In genomic region chr11:77637345-77638165, GRCh38 we compare ENCODE assay signal across 8 cellular contexts. TPM values are rescaled to one million over a fixed set of nuclear protein-coding genes. Genes with fewer than 3 reads are reported as not detected.
DNase-seq lines count a peak whose midpoint lies in the region; ATAC-seq and TF ChIP-seq lines count a peak whose summit lies in the region.

TSS of gene CLNS1A (minus strand) at chr11:77637794. CDS start at chr11:77637714, 80 bp downstream.

- ATAC-seq in foreskin keratinocyte, result peak; percentile 98

- peak within 1 kb of the TSS; percentile 86 for H3K9ac ChIP-seq in neural progenitor cell

- DNase-seq in ELF-1 (ENCODE audit: low read depth, low spot score) (peak; percentile 92), H7 (peak; percentile 86), M059J (ENCODE audit: low read depth) (peak; percentile 91), SIG-M5 (lab: John Stamatoyannopoulos, UW) (peak; percentile 83), activated gamma-delta T cell treated with Interleukin-2 at 50 U/mL for 16 hours (peak; percentile 74), foreskin keratinocyte (peak; percentile 74 to 85), neural progenitor cell (ENCODE audit: low spot score) (peak; percentile 88), stromal cell of bone marrow (ENCODE audit: low read depth) (peak; percentile 81)

- H2AFZ ChIP-seq in neural progenitor cell (replicated peaks), result peak within 1 kb of the TSS; percentile 59

- H3K36me3 Mint-ChIP-seq in neural progenitor cell, result peaks cover 14% of the 10 kb centered on the region

- peak within 1 kb of the TSS; percentile 99 for H3K27ac Mint-ChIP-seq in neural progenitor cell

- peaks cover 10% of the 10 kb centered on the region for H4K20me1 ChIP-seq in neural progenitor cell (ENCODE audit: low read depth)

- no peaks in the 10 kb centered on the region for H3K9me3 ChIP-seq in neural progenitor cell (ENCODE audit: low read depth)

- H3K4me3 ChIP-seq in H7 (ENCODE audit: insufficient read depth, low read depth, low read length) (peak within 1 kb of the TSS; percentile 90), neural progenitor cell (peak within 1 kb of the TSS; percentile 85)

- H3K4me3 Mint-ChIP-seq in neural progenitor cell, result peak within 1 kb of the TSS; percentile 97

- peaks cover 4% of the 10 kb centered on the region for H3K4me1 ChIP-seq in foreskin keratinocyte
- peaks cover 6% of the 10 kb centered on the region for H3K4me1 ChIP-seq in neural progenitor cell

- no peaks in the 10 kb centered on the region for H3K27me3 ChIP-seq in H7 (ENCODE audit: control insufficient read depth, insufficient read depth, low read length)
- no peaks in the 10 kb centered on the region for H3K27me3 ChIP-seq in foreskin keratinocyte
- no peaks in the 10 kb centered on the region for H3K27me3 ChIP-seq in neural progenitor cell

- peaks cover 10% of the 10 kb centered on the region for H3F3A ChIP-seq in neural progenitor cell (ENCODE audit: low read depth)

- no peak for TF ChIP-seq CTCF in foreskin keratinocyte (conservative IDR thresholded peaks at IDR 0.05)
- TF ChIP-seq CTCF in neural progenitor cell (IDR thresholded peaks at IDR 0.05), result no peak

- H3K9me3 Mint-ChIP-seq in neural progenitor cell, result peaks cover 4% of the 10 kb centered on the region

- H3K27me3 Mint-ChIP-seq in neural progenitor cell (ENCODE audit: insufficient read depth, low read depth), result peaks cover 3% of the 10 kb centered on the region

- no peaks in the 10 kb centered on the region; the same call in 1 of the 2 replicates for H3K36me3 ChIP-seq in H7 (replicated peaks; ENCODE audit: control insufficient read depth, insufficient read depth, low read length)
- H3K36me3 ChIP-seq in neural progenitor cell, result peaks cover under 1% of the 10 kb centered on the region

- H3K27ac ChIP-seq in foreskin keratinocyte (peak within 1 kb of the TSS; percentile 42), neural progenitor cell (peak within 1 kb of the TSS; percentile 64)

- peak within 1 kb of the TSS; percentile 94 for H3K4me2 ChIP-seq in neural progenitor cell

- peaks cover 50% of the 10 kb centered on the region for H3K79me2 ChIP-seq in neural progenitor cell (ENCODE audit: low read depth)

- H3K4me1 Mint-ChIP-seq in neural progenitor cell, result peaks cover 22% of the 10 kb centered on the region

RNA-seq across cellular contexts. Expression of gene CLNS1A, which starts in this region (rescaled TPM):
- 167 and 242 TPM in 2 replicates for total RNA-seq in H7 (2014; rRNA removed; shearing (Covaris generic))
- total RNA-seq in M059J (2014; rRNA removed; shearing (Covaris generic)), result 135 and 150 TPM in 2 replicates
- total RNA-seq in foreskin keratinocyte (147 and 151 TPM in 2 replicates), neural progenitor cell (ENCODE audit: low replicate concordance) (284 and 413 TPM in 2 replicates)
- polyA plus RNA-seq in foreskin keratinocyte, result 136 and 158 TPM in 2 replicates

Comparison
In these comparisons a context has a peak if more than half of its experiments do, and no peak if none do; other contexts are left out.
1. Peak in every context shown above with its lines: DNase-seq, ATAC-seq, H3K4me3 ChIP-seq and H3K27ac ChIP-seq.